Comparison of ENCODE assay signal across 12 cellular contexts in genomic region chr11:12319734-12320387, GRCh38. TPM values are rescaled to one million over a fixed set of nuclear protein-coding genes. Genes with fewer than 3 reads are reported as not detected.
DNase-seq lines count a peak whose midpoint lies in the region; ATAC-seq and TF ChIP-seq lines count a peak whose summit lies in the region.
"Had no signal": no experiment of that assay in that cellular context is flagged by ENCODE, and none has a peak within 500 bp of the region (broad histone marks: within the 10 kb centered on the region; RNA-seq: fewer than 3 reads in every experiment).

No MANE protein-coding gene starts in this region.

- H3K9me3 Mint-ChIP-seq in activated naive CD4-positive, alpha-beta T cell treated with anti-CD3 and anti-CD28 coated beads, Interleukin-2, amount 10 ng/mL, durations not matched to agents 7 days and 5 days: peaks cover 11% of the 10 kb centered on the region
- H3K9me3 Mint-ChIP-seq in endothelial cell (ENCODE audit: unreplicated experiment): no peaks in the 10 kb centered on the region

- H3K4me3 Mint-ChIP-seq in activated naive CD4-positive, alpha-beta T cell treated with anti-CD3 and anti-CD28 coated beads, Interleukin-2, amount 10 ng/mL, durations not matched to agents 7 days and 5 days: no peak overlapping the region
- no peak overlapping the region for H3K4me3 Mint-ChIP-seq in endothelial cell (ENCODE audit: unreplicated experiment)
- H3K4me3 Mint-ChIP-seq: activated naive CD8-positive, alpha-beta T cell treated with anti-CD3 and anti-CD28 coated beads, Interleukin-2, amount 10 ng/mL, durations not matched to agents 7 days and 5 days; CD14-positive monocyte had no signal

- H3K36me3 ChIP-seq in KOPT-K1 (ENCODE audit: insufficient read depth, low read length) (no peaks in the 10 kb centered on the region), gastroesophageal sphincter (no peaks in the 10 kb centered on the region)

- no peak for TF ChIP-seq POLR2A in gastroesophageal sphincter (IDR thresholded peaks at IDR 0.05)

- peaks cover 17% of the 10 kb centered on the region for H3K27me3 Mint-ChIP-seq in activated naive CD4-positive, alpha-beta T cell treated with anti-CD3 and anti-CD28 coated beads, Interleukin-2, amount 10 ng/mL, durations not matched to agents 7 days and 5 days
- H3K27me3 Mint-ChIP-seq in endothelial cell (ENCODE audit: unreplicated experiment): peaks cover 2% of the 10 kb centered on the region

- peaks cover 0 to 48% (median 11%) of the 10 kb centered on the region in 3 donors for H3K4me1 ChIP-seq in gastroesophageal sphincter

- H3K36me3 Mint-ChIP-seq in activated naive CD4-positive, alpha-beta T cell treated with anti-CD3 and anti-CD28 coated beads, Interleukin-2, amount 10 ng/mL, durations not matched to agents 7 days and 5 days: no peaks in the 10 kb centered on the region
- H3K36me3 Mint-ChIP-seq in endothelial cell (ENCODE audit: low read depth, unreplicated experiment): no peaks in the 10 kb centered on the region
- H3K36me3 Mint-ChIP-seq: activated naive CD8-positive, alpha-beta T cell treated with anti-CD3 and anti-CD28 coated beads, Interleukin-2, amount 10 ng/mL, durations not matched to agents 7 days and 5 days had no signal

- H3K9me3 ChIP-seq in KOPT-K1 (ENCODE audit: insufficient read depth, low read length, poor library complexity, severe bottlenecking) (peaks cover 19% of the 10 kb centered on the region), gastroesophageal sphincter (peaks cover 0 to 17% (median 0%) of the 10 kb centered on the region in 3 donors)

- no peak for TF ChIP-seq CTCF in gastroesophageal sphincter (IDR thresholded peaks at IDR 0.05)
- no peak for TF ChIP-seq CTCF in endothelial cell (IDR thresholded peaks at IDR 0.05; ENCODE audit: unreplicated experiment)

- no peak overlapping the region for H3K27ac Mint-ChIP-seq in activated naive CD4-positive, alpha-beta T cell treated with anti-CD3 and anti-CD28 coated beads, Interleukin-2, amount 10 ng/mL, durations not matched to agents 7 days and 5 days
- no peak overlapping the region for H3K27ac Mint-ChIP-seq in endothelial cell (ENCODE audit: unreplicated experiment)
- H3K27ac Mint-ChIP-seq: activated naive CD8-positive, alpha-beta T cell treated with anti-CD3 and anti-CD28 coated beads, Interleukin-2, amount 10 ng/mL, durations not matched to agents 7 days and 5 days had no signal

- no peak for ATAC-seq in gastroesophageal sphincter
- ATAC-seq: right cardiac atrium had no signal

- peaks cover 24% of the 10 kb centered on the region for H3K4me1 Mint-ChIP-seq in activated naive CD4-positive, alpha-beta T cell treated with anti-CD3 and anti-CD28 coated beads, Interleukin-2, amount 10 ng/mL, durations not matched to agents 7 days and 5 days
- peaks cover 9% of the 10 kb centered on the region for H3K4me1 Mint-ChIP-seq in endothelial cell (ENCODE audit: unreplicated experiment)
- H3K4me1 Mint-ChIP-seq: CD14-positive monocyte had no signal

- no peak overlapping the region for H3K4me3 ChIP-seq in gastroesophageal sphincter

- WGBS in gastroesophageal sphincter (ENCODE audit: low coverage in 1 of 2), 2 donors: 54 to 78% methylated on average over 2 to 3 of the region's 3 CpGs

- H3K27ac ChIP-seq in KOPT-K1 (ENCODE audit: low read depth, low read length, poor library complexity, severe bottlenecking) (peak overlapping the region; percentile 29), gastroesophageal sphincter (peak overlapping the region; percentile 53 to 80 (median 70))
- H3K27ac ChIP-seq: HL-60 had no signal

- DNase-seq in COR-L47 (lab: John Stamatoyannopoulos, UW) (peak; percentile 53), NCI-H526 (lab: John Stamatoyannopoulos, UW) (peak; percentile 88 to 95), HT-29 (ENCODE audit: low spot score) (no peak), GOT3 (lab: John Stamatoyannopoulos, UW) (no peak), endothelial cell (ENCODE audit: low spot score) (no peak)
- no peak for DNase-seq in activated naive CD4-positive, alpha-beta T cell treated with anti-CD3 and anti-CD28 coated beads, Interleukin-2, amount 10 ng/mL, durations not matched to agents 7 days and 5 days
- DNase-seq: activated naive CD8-positive, alpha-beta T cell treated with anti-CD3 and anti-CD28 coated beads, Interleukin-2, amount 10 ng/mL, durations not matched to agents 7 days and 5 days had no signal

- TF ChIP-seq EP300 in gastroesophageal sphincter (IDR thresholded peaks at IDR 0.05): no peak

- no peaks in the 10 kb centered on the region for H3K27me3 ChIP-seq in gastroesophageal sphincter

- CTCF ChIA-PET in activated naive CD4-positive, alpha-beta T cell treated with anti-CD3 and anti-CD28 coated beads, Interleukin-2, amount 10 ng/mL, durations not matched to agents 7 days and 5 days (lab: Charles Lee): interaction anchor here (0.9 to 2.4 kb wide), 3 partner anchors 11 to 32 kb away, joined by 3 to 7 read pairs (median 4); no protein-coding TSS in a partner anchor

RNA-seq across cellular contexts. Expression of gene PARVA, which starts 57.5 kb away (rescaled TPM):
- total RNA-seq in gastroesophageal sphincter: 100 to 1,000 TPM; 167 to 245 (median 240) TPM
- total RNA-seq in HT-29 (2014; rRNA removed; shearing (Covaris generic)): 13.9 and 16.7 TPM in 2 replicates
- 53.3 TPM for total RNA-seq in endothelial cell (ENCODE audit: unreplicated experiment)

Comparison
In these comparisons a context has a peak if more than half of its experiments do, and no peak if none do; other contexts are left out.
1. DNase-seq: peak in COR-L47 (single experiment) and NCI-H526 (2 of 2); none in HT-29 (single experiment), activated naive CD4-positive, alpha-beta T cell treated with anti-CD3 and anti-CD28 coated beads, Interleukin-2, amount 10 ng/mL, durations not matched to agents 7 days and 5 days (single experiment), GOT3 (single experiment) and endothelial cell (single experiment).